Comparison of ENCODE assay signal across 1 cellular context in the genomic region with DNA sequence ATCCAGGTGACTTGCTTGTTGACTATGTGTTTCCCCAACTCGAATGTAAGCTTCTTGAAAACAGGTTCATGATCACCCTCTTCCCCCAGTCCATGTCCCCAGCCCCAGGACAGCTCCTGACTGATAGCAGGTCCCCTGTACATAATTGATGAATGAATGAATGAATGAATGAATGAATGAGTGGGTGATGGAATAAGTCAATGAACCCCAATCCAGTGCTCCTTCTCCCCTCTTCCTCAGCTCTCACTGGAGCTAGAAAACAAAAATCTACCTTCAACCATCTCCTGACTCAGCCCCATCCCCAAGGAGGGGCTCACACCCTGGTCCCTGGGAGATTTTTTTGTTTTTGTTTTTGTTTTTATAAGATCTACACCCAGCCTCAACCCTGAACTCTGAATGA.
TF ChIP-seq lines count a peak whose summit lies in the region.

No MANE protein-coding gene starts in this region.

TF ChIP-seq in GM12878, 131 proteins besides CTCF, POLR2A, EP300 and RAD21:
- TF ChIP-seq, protein P1, sequence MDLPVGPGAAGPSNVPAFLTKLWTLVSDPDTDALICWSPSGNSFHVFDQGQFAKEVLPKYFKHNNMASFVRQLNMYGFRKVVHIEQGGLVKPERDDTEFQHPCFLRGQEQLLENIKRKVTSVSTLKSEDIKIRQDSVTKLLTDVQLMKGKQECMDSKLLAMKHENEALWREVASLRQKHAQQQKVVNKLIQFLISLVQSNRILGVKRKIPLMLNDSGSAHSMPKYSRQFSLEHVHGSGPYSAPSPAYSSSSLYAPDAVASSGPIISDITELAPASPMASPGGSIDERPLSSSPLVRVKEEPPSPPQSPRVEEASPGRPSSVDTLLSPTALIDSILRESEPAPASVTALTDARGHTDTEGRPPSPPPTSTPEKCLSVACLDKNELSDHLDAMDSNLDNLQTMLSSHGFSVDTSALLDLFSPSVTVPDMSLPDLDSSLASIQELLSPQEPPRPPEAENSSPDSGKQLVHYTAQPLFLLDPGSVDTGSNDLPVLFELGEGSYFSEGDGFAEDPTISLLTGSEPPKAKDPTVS (IDR thresholded peaks at IDR 0.05; ENCODE audit: low read depth, low read length), result no peak
- TF ChIP-seq HDAC6 (IDR thresholded peaks at IDR 0.05; ENCODE audit: unreplicated experiment), result no peak
- TF ChIP-seq ZNF24 (IDR thresholded peaks at IDR 0.05), result peak; percentile 96
- TF ChIP-seq, protein P2, sequence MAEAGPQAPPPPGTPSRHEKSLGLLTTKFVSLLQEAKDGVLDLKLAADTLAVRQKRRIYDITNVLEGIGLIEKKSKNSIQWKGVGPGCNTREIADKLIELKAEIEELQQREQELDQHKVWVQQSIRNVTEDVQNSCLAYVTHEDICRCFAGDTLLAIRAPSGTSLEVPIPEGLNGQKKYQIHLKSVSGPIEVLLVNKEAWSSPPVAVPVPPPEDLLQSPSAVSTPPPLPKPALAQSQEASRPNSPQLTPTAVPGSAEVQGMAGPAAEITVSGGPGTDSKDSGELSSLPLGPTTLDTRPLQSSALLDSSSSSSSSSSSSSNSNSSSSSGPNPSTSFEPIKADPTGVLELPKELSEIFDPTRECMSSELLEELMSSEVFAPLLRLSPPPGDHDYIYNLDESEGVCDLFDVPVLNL (IDR thresholded peaks at IDR 0.05; ENCODE audit: low read depth, low read length), result no peak
TF ChIP-seq in GM12878: peak in this region for 1.
